In the genomic region with DNA sequence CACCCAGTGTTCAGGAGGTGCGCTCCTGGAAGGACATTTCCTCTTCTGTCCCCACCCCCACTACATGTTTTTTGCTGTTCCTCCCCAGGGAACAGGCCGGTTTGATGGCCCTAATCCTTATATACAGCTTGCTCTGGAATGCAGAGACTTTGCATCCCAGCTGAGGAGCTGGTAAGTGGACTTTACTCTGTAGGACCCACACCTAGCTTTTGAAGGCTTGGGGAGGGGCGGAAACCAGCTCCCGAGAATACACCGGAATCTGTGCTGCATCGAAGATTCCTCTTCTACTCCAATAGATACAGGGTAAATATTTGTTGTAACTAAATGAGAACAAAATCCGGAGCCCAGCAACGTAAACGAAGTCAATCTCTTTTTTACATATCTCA, we compare ENCODE assay signal across 11 cellular contexts. TPM values are rescaled to one million over a fixed set of nuclear protein-coding genes. Genes with fewer than 3 reads are reported as not detected.
DNase-seq lines count a peak whose midpoint lies in the region; ATAC-seq and TF ChIP-seq lines count a peak whose summit lies in the region.
"Had no signal": no experiment of that assay in that cellular context is flagged by ENCODE, and none has a peak within 500 bp of the region (broad histone marks: within the 10 kb centered on the region; RNA-seq: fewer than 3 reads in every experiment).

No MANE protein-coding gene starts in this region.

- H3K27ac ChIP-seq in ACC112 (ENCODE audit: low read depth, low read length): no peak overlapping the region
- H3K27ac ChIP-seq in HEK293 (ENCODE audit: extremely low read depth, low read depth, low read length): no peak overlapping the region

- no peaks in the 10 kb centered on the region for H3K36me3 Mint-ChIP-seq in activated naive CD8-positive, alpha-beta T cell treated with anti-CD3 and anti-CD28 coated beads, Interleukin-2, amount 50 U/mL, for 24 hours (ENCODE audit: low read depth)

- no peaks in the 10 kb centered on the region for H3K36me3 ChIP-seq in ACC112 (ENCODE audit: insufficient read depth, low read length)
- H3K36me3 ChIP-seq in HEK293 (ENCODE audit: control insufficient read depth in 2 of 2, insufficient read depth in 1 of 2, low read length in 2 of 2): no peaks in the 10 kb centered on the region
- H3K36me3 ChIP-seq: adrenal gland had no signal

- H3K79me2 ChIP-seq in ACC112 (ENCODE audit: control insufficient read depth, insufficient read depth, low read length, unreplicated experiment): no peaks in the 10 kb centered on the region

- peaks cover 4% of the 10 kb centered on the region for H3K27me3 Mint-ChIP-seq in activated naive CD8-positive, alpha-beta T cell treated with anti-CD3 and anti-CD28 coated beads, Interleukin-2, amount 50 U/mL, for 24 hours

- H3K4me1 Mint-ChIP-seq in activated naive CD8-positive, alpha-beta T cell treated with anti-CD3 and anti-CD28 coated beads, Interleukin-2, amount 50 U/mL, for 24 hours: peaks cover 29% of the 10 kb centered on the region

- H3K4me3 ChIP-seq in ACC112 (ENCODE audit: low read depth, low read length) (no peak overlapping the region), HEK293 (ENCODE audit: low read depth, low read length) (no peak overlapping the region)

- POLR2A ChIA-PET in HEK293 (lab: Yijun Ruan, JAX): interaction anchor here (0.7 to 1.9 kb wide), 4 partner anchors 15 to 320 kb away, joined by 3 to 11 read pairs (median 6); partner anchors contain the start of gene VPS72

- peak overlapping the region; percentile 81 for H3K4me3 Mint-ChIP-seq in activated naive CD8-positive, alpha-beta T cell treated with anti-CD3 and anti-CD28 coated beads, Interleukin-2, amount 50 U/mL, for 24 hours

- H2AFZ ChIP-seq in ACC112 (ENCODE audit: low read length, unreplicated experiment): peak overlapping the region; percentile 13

- H3K9me3 Mint-ChIP-seq in activated naive CD8-positive, alpha-beta T cell treated with anti-CD3 and anti-CD28 coated beads, Interleukin-2, amount 50 U/mL, for 24 hours: no peaks in the 10 kb centered on the region

- no peak for DNase-seq in activated naive CD8-positive, alpha-beta T cell treated with anti-CD3 and anti-CD28 coated beads, Interleukin-2, amount 50 U/mL, for 24 hours
- peak; percentile 35 for DNase-seq in mesenteric fat pad (ENCODE audit: low spot score)
- DNase-seq in NCI-H1694 treated with DMSO at 0.1 percent for 48 hours (lab: John Stamatoyannopoulos, UW): no peak
- DNase-seq in NCI-H446 (lab: John Stamatoyannopoulos, UW): no peak
- no peak for DNase-seq in foreskin melanocyte
- no peak for DNase-seq in D341Med (ENCODE audit: low spot score)
- DNase-seq: adrenal gland, NCI-H226 had no signal

- TF ChIP-seq CTCF in HEK293 (tag by site-specific recombination; IDR thresholded peaks at IDR 0.05): no peak

- ATAC-seq in activated naive CD8-positive, alpha-beta T cell treated with anti-CD3 and anti-CD28 coated beads, Interleukin-2, amount 50 U/mL, for 24 hours: no peak

- CTCF ChIA-PET in HEK293 (lab: Yijun Ruan, JAX): interaction anchor here (1.1 kb wide), 1 partner anchor 46 kb away, joined by 4 read pairs; no protein-coding TSS in a partner anchor

- H3K9me3 ChIP-seq in HEK293 (ENCODE audit: control insufficient read depth, insufficient read depth, low read depth, low read length): no peaks in the 10 kb centered on the region
- H3K9me3 ChIP-seq: adrenal gland had no signal

- H3K27me3 ChIP-seq in ACC112 (ENCODE audit: insufficient read depth, low read length): peaks cover 26% of the 10 kb centered on the region
- H3K27me3 ChIP-seq: adrenal gland had no signal

- no peak overlapping the region for H3K27ac Mint-ChIP-seq in activated naive CD8-positive, alpha-beta T cell treated with anti-CD3 and anti-CD28 coated beads, Interleukin-2, amount 50 U/mL, for 24 hours

- H3K4me1 ChIP-seq in ACC112 (ENCODE audit: control insufficient read depth, insufficient read depth, low read length, unreplicated experiment) (peaks cover 10% of the 10 kb centered on the region), HEK293 (ENCODE audit: control insufficient read depth, insufficient read depth, low read length) (peaks cover 16% of the 10 kb centered on the region)

TF ChIP-seq in HEK293, 187 proteins besides CTCF, POLR2A, EP300 and RAD21:
- peak; percentile 81 for TF ChIP-seq ZNF341 (tag by site-specific recombination; IDR thresholded peaks at IDR 0.05; ENCODE audit: low read depth)
- TF ChIP-seq, protein P1, sequence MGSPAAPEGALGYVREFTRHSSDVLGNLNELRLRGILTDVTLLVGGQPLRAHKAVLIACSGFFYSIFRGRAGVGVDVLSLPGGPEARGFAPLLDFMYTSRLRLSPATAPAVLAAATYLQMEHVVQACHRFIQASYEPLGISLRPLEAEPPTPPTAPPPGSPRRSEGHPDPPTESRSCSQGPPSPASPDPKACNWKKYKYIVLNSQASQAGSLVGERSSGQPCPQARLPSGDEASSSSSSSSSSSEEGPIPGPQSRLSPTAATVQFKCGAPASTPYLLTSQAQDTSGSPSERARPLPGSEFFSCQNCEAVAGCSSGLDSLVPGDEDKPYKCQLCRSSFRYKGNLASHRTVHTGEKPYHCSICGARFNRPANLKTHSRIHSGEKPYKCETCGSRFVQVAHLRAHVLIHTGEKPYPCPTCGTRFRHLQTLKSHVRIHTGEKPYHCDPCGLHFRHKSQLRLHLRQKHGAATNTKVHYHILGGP (tag by site-specific recombination; IDR thresholded peaks at IDR 0.05): no peak
- peak; percentile 37; the same call in 1 of the 2 replicates for TF ChIP-seq ZNF600 (tag by site-specific recombination; IDR thresholded peaks at IDR 0.05)

RNA-seq across cellular contexts. Expression of gene CGN, which starts 1.2 kb away (rescaled TPM):
- 0.13 TPM for total RNA-seq in mesenteric fat pad
- total RNA-seq: osteoblast had no signal

RNA-seq across cellular contexts. Expression of gene TUFT1, which starts 30.1 kb away (rescaled TPM):
- 6.6 TPM for total RNA-seq in mesenteric fat pad

RNA-seq across cellular contexts. Expression of gene POGZ, which starts 50.7 kb away (rescaled TPM):
- total RNA-seq in mesenteric fat pad: 52.2 TPM
